2 cellular contexts compared by ENCODE assay signal in the genomic region with DNA sequence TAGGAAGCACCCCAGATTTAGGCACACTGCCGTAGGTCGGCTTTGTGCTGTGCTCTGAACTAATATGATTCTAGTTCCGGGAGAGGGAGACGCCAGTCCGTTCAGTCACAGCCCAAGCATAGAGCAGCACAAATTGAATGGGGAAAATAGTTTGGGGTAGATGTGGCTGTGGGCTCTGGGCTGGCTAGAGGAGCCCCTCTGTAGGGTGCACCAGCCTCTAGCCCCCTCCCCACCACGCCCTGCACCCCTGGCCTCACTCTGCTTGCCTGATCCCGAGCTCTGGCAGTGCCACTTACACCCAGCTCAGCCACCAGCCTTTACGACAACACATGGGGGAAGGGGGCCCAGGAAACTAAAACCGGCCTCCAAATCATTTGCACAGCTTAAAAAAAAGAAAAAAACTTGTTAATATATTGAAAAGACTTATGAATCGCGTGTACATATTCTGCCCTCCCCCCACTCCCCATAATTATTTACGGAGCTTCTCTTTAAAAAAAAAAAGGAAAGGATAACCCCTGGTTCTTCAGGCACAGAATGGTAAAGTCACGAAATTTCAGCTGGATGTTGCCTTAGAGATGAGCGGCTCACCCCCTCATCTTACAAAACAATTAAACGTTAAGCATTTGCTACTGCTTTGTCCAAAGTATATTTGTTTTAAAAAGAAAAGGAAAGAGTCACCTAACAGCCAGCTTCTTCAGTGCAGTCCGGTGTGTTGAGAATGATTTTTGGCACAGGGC.
TF ChIP-seq lines count a peak whose summit lies in the region.

No MANE protein-coding gene starts in this region.

TF ChIP-seq in HEK293, 187 proteins besides CTCF, POLR2A, EP300 and RAD21:
- TF ChIP-seq, protein P1, sequence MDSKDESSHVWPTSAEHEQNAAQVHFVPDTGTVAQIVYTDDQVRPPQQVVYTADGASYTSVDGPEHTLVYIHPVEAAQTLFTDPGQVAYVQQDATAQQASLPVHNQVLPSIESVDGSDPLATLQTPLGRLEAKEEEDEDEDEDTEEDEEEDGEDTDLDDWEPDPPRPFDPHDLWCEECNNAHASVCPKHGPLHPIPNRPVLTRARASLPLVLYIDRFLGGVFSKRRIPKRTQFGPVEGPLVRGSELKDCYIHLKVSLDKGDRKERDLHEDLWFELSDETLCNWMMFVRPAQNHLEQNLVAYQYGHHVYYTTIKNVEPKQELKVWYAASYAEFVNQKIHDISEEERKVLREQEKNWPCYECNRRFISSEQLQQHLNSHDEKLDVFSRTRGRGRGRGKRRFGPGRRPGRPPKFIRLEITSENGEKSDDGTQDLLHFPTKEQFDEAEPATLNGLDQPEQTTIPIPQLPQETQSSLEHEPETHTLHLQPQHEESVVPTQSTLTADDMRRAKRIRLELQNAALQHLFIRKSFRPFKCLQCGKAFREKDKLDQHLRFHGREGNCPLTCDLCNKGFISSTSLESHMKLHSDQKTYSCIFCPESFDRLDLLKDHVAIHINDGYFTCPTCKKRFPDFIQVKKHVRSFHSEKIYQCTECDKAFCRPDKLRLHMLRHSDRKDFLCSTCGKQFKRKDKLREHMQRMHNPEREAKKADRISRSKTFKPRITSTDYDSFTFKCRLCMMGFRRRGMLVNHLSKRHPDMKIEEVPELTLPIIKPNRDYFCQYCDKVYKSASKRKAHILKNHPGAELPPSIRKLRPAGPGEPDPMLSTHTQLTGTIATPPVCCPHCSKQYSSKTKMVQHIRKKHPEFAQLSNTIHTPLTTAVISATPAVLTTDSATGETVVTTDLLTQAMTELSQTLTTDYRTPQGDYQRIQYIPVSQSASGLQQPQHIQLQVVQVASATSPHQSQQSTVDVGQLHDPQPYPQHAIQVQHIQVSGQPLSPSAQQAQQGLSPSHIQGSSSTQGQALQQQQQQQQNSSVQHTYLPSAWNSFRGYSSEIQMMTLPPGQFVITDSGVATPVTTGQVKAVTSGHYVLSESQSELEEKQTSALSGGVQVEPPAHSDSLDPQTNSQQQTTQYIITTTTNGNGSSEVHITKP (tag by site-specific recombination; IDR thresholded peaks at IDR 0.05), result peak; percentile 83
- TF ChIP-seq ZNF48 (tag by site-specific recombination; IDR thresholded peaks at IDR 0.05), result no peak

TF ChIP-seq in H1, 55 proteins besides CTCF, POLR2A, EP300 and RAD21:
- no peak for TF ChIP-seq TCF12 (IDR thresholded peaks at IDR 0.05; ENCODE audit: low read depth, low read length)
- TF ChIP-seq JUND (IDR thresholded peaks at IDR 0.05; ENCODE audit: low read length), result no peak
- TF ChIP-seq SP4 (IDR thresholded peaks at IDR 0.05; ENCODE audit: low read length), result no peak
- no peak for TF ChIP-seq KDM5A (IDR thresholded peaks at IDR 0.05; ENCODE audit: low read length)
- no peak for TF ChIP-seq TAF1 (IDR thresholded peaks at IDR 0.05; ENCODE audit: low read depth, low read length)
- TF ChIP-seq ZNF274 (IDR thresholded peaks at IDR 0.05; ENCODE audit: borderline replicate concordance, extremely low read depth, low read length), result no peak
- no peak for TF ChIP-seq SIX5 (IDR thresholded peaks at IDR 0.05; ENCODE audit: low read depth, low read length)
- TF ChIP-seq RNF2 (IDR thresholded peaks at IDR 0.05; ENCODE audit: borderline replicate concordance, low read depth, low read length, missing control alignments, poor library complexity, severe bottlenecking), result peak; percentile 30
- TF ChIP-seq MAFK (IDR thresholded peaks at IDR 0.05; ENCODE audit: low read depth, low read length), result no peak
- no peak for TF ChIP-seq NANOG (IDR thresholded peaks at IDR 0.05; ENCODE audit: insufficient read depth, low read depth, low read length, poor library complexity, severe bottlenecking)
- TF ChIP-seq POU5F1 (IDR thresholded peaks at IDR 0.05; ENCODE audit: low read depth, low read length), result no peak
- peak; percentile 15 for TF ChIP-seq EZH2 (IDR thresholded peaks at IDR 0.05; ENCODE audit: low read depth, low read length, severe bottlenecking)
- no peak for TF ChIP-seq JUN (IDR thresholded peaks at IDR 0.05; ENCODE audit: low read depth, low read length)
- no peak for TF ChIP-seq ATF2 (IDR thresholded peaks at IDR 0.05; ENCODE audit: low read length)
- TF ChIP-seq KDM4A (IDR thresholded peaks at IDR 0.05; ENCODE audit: low read depth, low read length, severe bottlenecking), result no peak
- TF ChIP-seq SP1 (IDR thresholded peaks at IDR 0.05; ENCODE audit: low read depth, low read length), result no peak
- no peak for TF ChIP-seq BACH1 (IDR thresholded peaks at IDR 0.05; ENCODE audit: low read length)
- TF ChIP-seq CEBPB (IDR thresholded peaks at IDR 0.05; ENCODE audit: low read depth, low read length), result no peak
- no peak for TF ChIP-seq SIN3A (conservative IDR thresholded peaks at IDR 0.05 in 1 of 2, IDR thresholded peaks at IDR 0.05 in 1 of 2; ENCODE audit: low read depth in 1 of 2, low read length in 2 of 2)
- TF ChIP-seq SUZ12 (IDR thresholded peaks at IDR 0.05; ENCODE audit: low read length), result peak; percentile 8
- TF ChIP-seq KDM1A (IDR thresholded peaks at IDR 0.05; ENCODE audit: borderline replicate concordance, low read length), result no peak
- TF ChIP-seq CBX8 (IDR thresholded peaks at IDR 0.05; ENCODE audit: borderline replicate concordance, low read depth, low read length), result peak; percentile 59; the same call in 1 of the 2 replicates
- TF ChIP-seq, protein P2, sequence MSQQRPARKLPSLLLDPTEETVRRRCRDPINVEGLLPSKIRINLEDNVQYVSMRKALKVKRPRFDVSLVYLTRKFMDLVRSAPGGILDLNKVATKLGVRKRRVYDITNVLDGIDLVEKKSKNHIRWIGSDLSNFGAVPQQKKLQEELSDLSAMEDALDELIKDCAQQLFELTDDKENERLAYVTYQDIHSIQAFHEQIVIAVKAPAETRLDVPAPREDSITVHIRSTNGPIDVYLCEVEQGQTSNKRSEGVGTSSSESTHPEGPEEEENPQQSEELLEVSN (IDR thresholded peaks at IDR 0.05), result no peak
- no peak for TF ChIP-seq CHD7 (IDR thresholded peaks at IDR 0.05; ENCODE audit: insufficient replicate concordance, low read length)
TF ChIP-seq in H1: peak in this region for 4.
